Comparison of ENCODE assay signal across 16 cellular contexts in genomic region chr15:69561071-69561784, GRCh38.
DNase-seq lines count a peak whose midpoint lies in the region; ATAC-seq and TF ChIP-seq lines count a peak whose summit lies in the region.
"Had no signal": no experiment of that assay in that cellular context is flagged by ENCODE, and none has a peak within 500 bp of the region (broad histone marks: within the 10 kb centered on the region; RNA-seq: fewer than 3 reads in every experiment).

No MANE protein-coding gene starts in this region.

- TF ChIP-seq POLR2A in spleen (IDR thresholded peaks at IDR 0.05): no peak

- H3K9me3 ChIP-seq in mucosa of descending colon (no peaks in the 10 kb centered on the region), spleen (no peaks in the 10 kb centered on the region)

- TF ChIP-seq CTCF in mucosa of descending colon (IDR thresholded peaks at IDR 0.05): no peak
- no peak for TF ChIP-seq CTCF in spleen (IDR thresholded peaks at IDR 0.05 in 8 of 11, conservative IDR thresholded peaks at IDR 0.05 in 3 of 11)

- intact Hi-C loops in mucosa of descending colon (cut with DNase I, micrococcal nuclease): no loop called here
- intact Hi-C loops in spleen (cut with DNase I; ENCODE audit: low total_unique reads): no loop called here

- DNase-seq in COLO668 (lab: John Stamatoyannopoulos, UW; ENCODE audit: unreplicated experiment): peak; percentile 87
- peak; percentile 69 for DNase-seq in NCI-H146 treated with DMSO at 0.1 percent for 48 hours (lab: John Stamatoyannopoulos, UW; ENCODE audit: unreplicated experiment)
- DNase-seq in SHP77 (lab: John Stamatoyannopoulos, UW): peak; percentile 91 to 92
- DNase-seq in mucosa of descending colon: peak; percentile 70 to 77 (median 71)
- DNase-seq in MV-4-11 (lab: John Stamatoyannopoulos, UW): no peak
- no peak for DNase-seq in spleen
- no peak for DNase-seq in NCI-H524 treated with DMSO at 0.1 percent for 48 hours (lab: John Stamatoyannopoulos, UW)
- no peak for DNase-seq in CD1c-positive myeloid dendritic cell (ENCODE audit: extremely low spot score)
- DNase-seq: activated CD4-positive, alpha-beta T cell treated with anti-CD3 and anti-CD28 coated beads, Interleukin-2, amount 50 U/mL, for 4 hours; activated T-cell treated with anti-CD3 and anti-CD28 coated beads, Interleukin-2, amount 50 U/mL, for 1 hour; erythroblast; GDM1; NCI-H226; nephron progenitor cell; PC-3 had no signal

- ATAC-seq in mucosa of descending colon: peak; percentile 76
- ATAC-seq: HCT116, PC-3 had no signal

- H3K4me1 ChIP-seq in mucosa of descending colon (ENCODE audit: low read depth): peaks cover 31% of the 10 kb centered on the region
- no peaks in the 10 kb centered on the region for H3K4me1 ChIP-seq in spleen

- peaks cover 0 to 22% (median 0%) of the 10 kb centered on the region in 7 donors for H3K27me3 ChIP-seq in spleen (replicated peaks in 1 of 7)

- 70 to 86% (median 79%) methylated on average over 14 of the region's 14 CpGs for WGBS in spleen, 5 donors

- H3K4me3 ChIP-seq in mucosa of descending colon (no peak overlapping the region), spleen (no peak overlapping the region)

- no peaks in the 10 kb centered on the region for H3K36me3 ChIP-seq in mucosa of descending colon (ENCODE audit: low read depth)
- no peaks in the 10 kb centered on the region for H3K36me3 ChIP-seq in spleen

- no peak overlapping the region for H3K27ac ChIP-seq in spleen

Comparison
In these comparisons a context has a peak if more than half of its experiments do, and no peak if none do; other contexts are left out.
1. DNase-seq: peak in COLO668 (single experiment), NCI-H146 treated with DMSO at 0.1 percent for 48 hours (single experiment), SHP77 (2 of 2) and mucosa of descending colon (3 of 3); none in MV-4-11 (single experiment), spleen (single experiment), NCI-H524 treated with DMSO at 0.1 percent for 48 hours (single experiment) and CD1c-positive myeloid dendritic cell (single experiment).